Comparison of ENCODE assay signal across 8 cellular contexts in genomic region chr2:27715318-27716165, GRCh38. TPM values are rescaled to one million over a fixed set of nuclear protein-coding genes. Genes with fewer than 3 reads are reported as not detected.
A peak's percentile ranks its signal among the peaks of the same experiment; 100 is the strongest.
DNase-seq lines count a peak whose midpoint lies in the region; ATAC-seq and TF ChIP-seq lines count a peak whose summit lies in the region.

No MANE protein-coding gene starts in this region.

- 8% methylated on average over 48 of the region's 50 CpGs for WGBS in SK-N-SH (ENCODE audit: low lambda C conversion rate)

- no peak for TF ChIP-seq CTCF in GM13977 (IDR thresholded peaks at IDR 0.05; ENCODE audit: extremely low read depth, insufficient read depth, missing control alignments)
- no peak for TF ChIP-seq CTCF in SK-N-SH (IDR thresholded peaks at IDR 0.05)

- peaks cover 9 to 11% of the 10 kb centered on the region in 2 experiments; a peak in 3 of 4 replicates for H3K4me1 ChIP-seq in SK-N-SH (ENCODE audit: control insufficient read depth in 1 of 2, insufficient read depth in 2 of 2, low read depth in 1 of 2, low read length in 1 of 2)

- DNase-seq in GM13977 (ENCODE audit: low spot score), result peak; percentile 72
- DNase-seq in SK-N-SH, result peak; percentile 93
- DNase-seq in cerebellum (ENCODE audit: low spot score), result peak; percentile 60
- no peak for DNase-seq in left colon
- DNase-seq in stimulated activated CD4-positive, alpha-beta T cell treated with anti-CD3 and anti-CD28 coated beads, Interleukin-4, amount 100 ng/mL, for 1 hour, result peak; percentile 40
- DNase-seq in superior temporal gyrus (ENCODE audit: extremely low spot score), result no peak
- no peak for DNase-seq in activated CD4-positive, CD25-positive, alpha-beta regulatory T cell (lab: John Stamatoyannopoulos, UW)

- H2AFZ ChIP-seq in SK-N-SH (ENCODE audit: low read depth), result peak overlapping the region; percentile 97

- H3K27me3 ChIP-seq in SK-N-SH (ENCODE audit: insufficient read depth), result no peaks in the 10 kb centered on the region

- intact Hi-C loops in left colon (cut with DNase I, micrococcal nuclease), result no loop called here

- no peaks in the 10 kb centered on the region for H3K9me2 ChIP-seq in SK-N-SH

- H3K9me3 ChIP-seq in SK-N-SH, result no peaks in the 10 kb centered on the region

- no peaks in the 10 kb centered on the region for H3K36me3 ChIP-seq in SK-N-SH (replicated peaks in 1 of 2; ENCODE audit: control insufficient read depth in 1 of 2, insufficient read depth in 2 of 2, low read length in 1 of 2)

- CTCF ChIA-PET in SK-N-SH (lab: Yijun Ruan, JAX), result interaction anchor here (1.0 to 5.2 kb wide), 8 partner anchors 7 to 879 kb away, joined by 3 to 64 read pairs (median 4); no protein-coding TSS in a partner anchor

- H4K20me1 ChIP-seq in SK-N-SH (ENCODE audit: insufficient read depth), result no peaks in the 10 kb centered on the region

- TF ChIP-seq EP300 in SK-N-SH (IDR thresholded peaks at IDR 0.05; ENCODE audit: borderline replicate concordance in 1 of 2, low read depth in 1 of 2, low read length in 1 of 2), result 0 out of 4 replicates have a peak, but pooled peaks of 1 of the 2 experiments have one; percentile 17

- in situ Hi-C loops in GM13977 (cut with MboI; ENCODE audit: low pct_unique_long_range_greater_than_20kb, low sequenced_read_pairs, unreplicated experiment), result no loop called here

- H3K79me2 ChIP-seq in SK-N-SH (ENCODE audit: insufficient read depth), result no peaks in the 10 kb centered on the region

- H3K4me2 ChIP-seq in SK-N-SH, result peak overlapping the region; percentile 76

- peak; percentile 49 for ATAC-seq in left colon
- no peak for ATAC-seq in HG02870 (IDR thresholded peaks at IDR 0.05; ENCODE audit: unreplicated experiment)

- TF ChIP-seq RAD21 in SK-N-SH (IDR thresholded peaks at IDR 0.05; ENCODE audit: low read length), result no peak

- peaks cover 21% of the 10 kb centered on the region for H3F3A ChIP-seq in SK-N-SH (replicated peaks; ENCODE audit: insufficient read depth)

- peak overlapping the region; percentile 51 to 58 for H3K4me3 ChIP-seq in SK-N-SH (ENCODE audit: low read depth in 2 of 2, low read length in 1 of 2)

- peak overlapping the region; percentile 3 to 60; a peak in 3 of 4 replicates for H3K27ac ChIP-seq in SK-N-SH (ENCODE audit: low read depth in 2 of 2, low read length in 1 of 2)

- peak overlapping the region; percentile 80 for H3K9ac ChIP-seq in SK-N-SH

- POLR2A ChIA-PET in SK-N-SH (lab: Yijun Ruan, JAX), result no interaction called here

TF ChIP-seq in SK-N-SH, 30 proteins besides CTCF, POLR2A, EP300 and RAD21:
- TF ChIP-seq POLR2AphosphoS5 (IDR thresholded peaks at IDR 0.05; ENCODE audit: low read depth, low read length), result peak; percentile 17; the same call in 1 of the 2 replicates
- no peak for TF ChIP-seq ZBTB33 (IDR thresholded peaks at IDR 0.05; ENCODE audit: borderline replicate concordance, low read depth)
- no peak for TF ChIP-seq GABPA (IDR thresholded peaks at IDR 0.05; ENCODE audit: low read depth)
- TF ChIP-seq SMC3 (IDR thresholded peaks at IDR 0.05; ENCODE audit: low read depth, low read length), result no peak
- 0 out of 2 replicates have a peak, but pooled peaks have one; percentile 26 for TF ChIP-seq MAX (IDR thresholded peaks at IDR 0.05; ENCODE audit: low read depth)
- TF ChIP-seq USF1 (IDR thresholded peaks at IDR 0.05; ENCODE audit: borderline replicate concordance, low read depth), result no peak
- peak; percentile 96 for TF ChIP-seq MEF2A (IDR thresholded peaks at IDR 0.05; ENCODE audit: borderline replicate concordance, low read depth)
- TF ChIP-seq CHD2 (IDR thresholded peaks at IDR 0.05; ENCODE audit: low read length, partially characterized antibody), result peak; percentile 13
- TF ChIP-seq MXI1 (IDR thresholded peaks at IDR 0.05; ENCODE audit: low read depth, low read length), result peak; percentile 68; the same call in 1 of the 2 replicates

RNA-seq across cellular contexts. Expression of gene SLC4A1AP, which starts 51.9 kb away (rescaled TPM):
- polyA plus RNA-seq in SK-N-SH (2012; rRNA removed), result 9.4 and 9.8 TPM in 2 replicates
- polyA plus RNA-seq in SK-N-SH (2012; cell fraction: cytosol; rRNA removed), result 10.6 and 13.9 TPM in 2 replicates
- polyA plus RNA-seq in SK-N-SH (2012; cell fraction: nucleus; rRNA removed), result 8.7 and 11.4 TPM in 2 replicates
- total RNA-seq in cerebellum, result 20.4 TPM
- 10 to 100 TPM; 14.9 to 16.6 TPM for total RNA-seq in left colon

RNA-seq across cellular contexts. Expression of gene SUPT7L, which starts 52.1 kb away (rescaled TPM):
- polyA plus RNA-seq in SK-N-SH (2012; rRNA removed), result 49.7 and 69.3 TPM in 2 replicates
- 28.3 and 33.5 TPM in 2 replicates for polyA plus RNA-seq in SK-N-SH (2012; cell fraction: cytosol; rRNA removed)
- 135 and 184 TPM in 2 replicates for polyA plus RNA-seq in SK-N-SH (2012; cell fraction: nucleus; rRNA removed)
- 37.1 TPM for total RNA-seq in cerebellum
- total RNA-seq in left colon, result 10 to 100 TPM; 22.3 to 23.1 TPM

RNA-seq across cellular contexts. Expression of gene MRPL33, which starts 56.0 kb away (rescaled TPM):
- 132 and 153 TPM in 2 replicates for polyA plus RNA-seq in SK-N-SH (2012; rRNA removed)
- 243 and 426 TPM in 2 replicates for polyA plus RNA-seq in SK-N-SH (2012; cell fraction: cytosol; rRNA removed)
- polyA plus RNA-seq in SK-N-SH (2012; cell fraction: nucleus; rRNA removed), result 22.4 and 51.9 TPM in 2 replicates
- total RNA-seq in cerebellum, result 63.4 TPM
- total RNA-seq in left colon, result 10 to 100 TPM; 54.3 to 56.7 TPM

Comparison
In these comparisons a context has a peak if more than half of its experiments do, and no peak if none do; other contexts are left out.
1. DNase-seq: peak in GM13977 (single experiment), SK-N-SH (single experiment), cerebellum (single experiment) and stimulated activated CD4-positive, alpha-beta T cell treated with anti-CD3 and anti-CD28 coated beads, Interleukin-4, amount 100 ng/mL, for 1 hour (single experiment); none in left colon (0 of 2), superior temporal gyrus (single experiment) and activated CD4-positive, CD25-positive, alpha-beta regulatory T cell (0 of 4).